8 cellular contexts compared by ENCODE assay signal in the genomic region with DNA sequence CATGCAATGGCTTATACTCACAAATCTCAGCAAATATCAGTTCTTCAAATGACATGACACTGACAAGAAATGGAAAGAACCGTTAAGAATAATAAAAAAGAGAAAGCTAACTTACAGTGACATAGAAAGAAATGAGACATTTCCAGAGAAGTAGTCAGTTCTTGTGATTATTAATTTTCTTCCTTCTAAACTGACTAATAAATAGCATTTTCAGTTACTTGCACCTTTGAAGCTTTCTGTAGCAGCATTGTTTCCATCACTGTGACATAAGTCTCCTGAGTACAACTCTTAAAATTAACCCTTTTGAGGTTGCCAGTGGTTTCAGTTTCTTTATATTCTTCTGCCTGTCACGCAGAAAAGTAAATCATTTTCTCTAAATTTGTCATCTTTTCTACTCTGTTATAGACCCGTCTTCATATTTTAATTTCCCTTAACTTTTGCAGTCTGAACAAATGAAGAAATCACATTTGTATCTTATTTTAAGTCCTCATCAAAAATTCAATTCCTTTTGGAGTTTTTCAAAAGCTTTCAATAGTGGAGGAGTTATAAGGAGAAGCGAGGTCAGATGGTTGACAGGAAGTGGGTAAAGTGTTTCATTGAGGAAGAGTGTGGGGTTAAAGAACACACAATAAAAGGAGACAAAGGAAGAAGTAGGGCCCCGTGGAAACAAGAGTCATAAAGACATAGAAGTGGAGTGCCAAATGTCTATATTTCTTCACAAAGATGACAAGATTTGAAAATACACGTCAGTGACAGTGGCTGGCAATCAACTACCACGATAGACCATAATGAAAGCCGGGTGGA. TPM values are rescaled to one million over a fixed set of nuclear protein-coding genes. Genes with fewer than 3 reads are reported as not detected.
DNase-seq lines count a peak whose midpoint lies in the region; ATAC-seq lines count a peak whose summit lies in the region.

No MANE protein-coding gene starts in this region.

- peak overlapping the region; percentile 15 to 74 (median 61) for H3K4me3 Mint-ChIP-seq in CD8-positive, alpha-beta memory T cell
- peak overlapping the region; percentile 78 for H3K4me3 Mint-ChIP-seq in activated T-helper 17 cell treated with anti-CD3 and anti-CD28 coated beads, Interleukin-2, amount 50 U/mL, for 72 hours

- CTCF ChIA-PET in CD8-positive, alpha-beta memory T cell (lab: Charles Lee) = interaction anchor here (1.7 kb wide), 1 partner anchor 110 kb away, joined by 3 read pairs; no protein-coding TSS in a partner anchor

- ATAC-seq in GM19372 (IDR thresholded peaks at IDR 0.05; ENCODE audit: low read depth, unreplicated experiment) (peak; percentile 90), HG03135 (IDR thresholded peaks at IDR 0.05; ENCODE audit: unreplicated experiment) (peak; percentile 91)
- peak; percentile 75 for ATAC-seq in activated T-helper 17 cell treated with anti-CD3 and anti-CD28 coated beads, Interleukin-2, amount 50 U/mL, for 72 hours (replicated peaks)

- H3K9me3 ChIP-seq in CD8-positive, alpha-beta memory T cell (ENCODE audit: low read length) = no peaks in the 10 kb centered on the region

- H3K4me1 Mint-ChIP-seq in CD8-positive, alpha-beta memory T cell = peaks cover 19 to 20% (median 19%) of the 10 kb centered on the region in 3 donors
- H3K4me1 Mint-ChIP-seq in activated T-helper 17 cell treated with anti-CD3 and anti-CD28 coated beads, Interleukin-2, amount 50 U/mL, for 72 hours = peaks cover 35% of the 10 kb centered on the region

- H3K27ac Mint-ChIP-seq in CD8-positive, alpha-beta memory T cell = peak overlapping the region; percentile 62 to 94 (median 83)
- peak overlapping the region; percentile 99 for H3K27ac Mint-ChIP-seq in activated T-helper 17 cell treated with anti-CD3 and anti-CD28 coated beads, Interleukin-2, amount 50 U/mL, for 72 hours

- DNase-seq in CD8-positive, alpha-beta memory T cell = peak in 1 of 5 donors; percentile 32
- DNase-seq in NCI-H2107 treated with DMSO at 0.1 percent for 48 hours (lab: John Stamatoyannopoulos, UW; ENCODE audit: unreplicated experiment) = no peak
- no peak for DNase-seq in NCI-H226
- no peak for DNase-seq in Ammon's horn (ENCODE audit: low spot score)
- DNase-seq in dermis blood vessel endothelial cell = no peak

- H3K27ac ChIP-seq in CD8-positive, alpha-beta memory T cell (ENCODE audit: low read depth, low read length) = no peak overlapping the region

- peaks cover 21% of the 10 kb centered on the region for H3K4me1 ChIP-seq in CD8-positive, alpha-beta memory T cell (ENCODE audit: insufficient read depth, low read length)

- no peaks in the 10 kb centered on the region for H3K36me3 Mint-ChIP-seq in CD8-positive, alpha-beta memory T cell
- H3K36me3 Mint-ChIP-seq in activated T-helper 17 cell treated with anti-CD3 and anti-CD28 coated beads, Interleukin-2, amount 50 U/mL, for 72 hours (ENCODE audit: low read depth) = peaks cover 13% of the 10 kb centered on the region

- H3K4me3 ChIP-seq in CD8-positive, alpha-beta memory T cell (ENCODE audit: low read length) = peak overlapping the region; percentile 2

- H3K36me3 ChIP-seq in CD8-positive, alpha-beta memory T cell (ENCODE audit: insufficient read depth, low read length) = no peaks in the 10 kb centered on the region

- no peaks in the 10 kb centered on the region for H3K27me3 ChIP-seq in CD8-positive, alpha-beta memory T cell (ENCODE audit: insufficient read depth, low read length, poor library complexity, severe bottlenecking)

- no peaks in the 10 kb centered on the region for H3K9me3 Mint-ChIP-seq in CD8-positive, alpha-beta memory T cell
- no peaks in the 10 kb centered on the region for H3K9me3 Mint-ChIP-seq in activated T-helper 17 cell treated with anti-CD3 and anti-CD28 coated beads, Interleukin-2, amount 50 U/mL, for 72 hours

- H3K27me3 Mint-ChIP-seq in CD8-positive, alpha-beta memory T cell = no peaks in the 10 kb centered on the region
- no peaks in the 10 kb centered on the region for H3K27me3 Mint-ChIP-seq in activated T-helper 17 cell treated with anti-CD3 and anti-CD28 coated beads, Interleukin-2, amount 50 U/mL, for 72 hours

- POLR2A ChIA-PET in CD8-positive, alpha-beta memory T cell (lab: Charles Lee) = interaction anchor here (1.0 kb wide), 1 partner anchor 131 kb away, joined by 3 read pairs; no protein-coding TSS in a partner anchor

RNA-seq across cellular contexts. Expression of a gene that starts 57.9 kb away (rescaled TPM):
- total RNA-seq in CD8-positive, alpha-beta memory T cell = 100 to 1,000 TPM; 118 to 123 TPM
- 203 TPM for polyA plus RNA-seq in CD8-positive, alpha-beta memory T cell
- total RNA-seq in activated T-helper 17 cell treated with anti-CD3 and anti-CD28 coated beads, Interleukin-2, amount 50 U/mL, for 72 hours = 100 to 1,000 TPM; 147 to 170 TPM
- 311 and 394 TPM in 2 replicates for total RNA-seq in dermis blood vessel endothelial cell
